Comparison of ENCODE assay signal across 21 cellular contexts in the genomic region with DNA sequence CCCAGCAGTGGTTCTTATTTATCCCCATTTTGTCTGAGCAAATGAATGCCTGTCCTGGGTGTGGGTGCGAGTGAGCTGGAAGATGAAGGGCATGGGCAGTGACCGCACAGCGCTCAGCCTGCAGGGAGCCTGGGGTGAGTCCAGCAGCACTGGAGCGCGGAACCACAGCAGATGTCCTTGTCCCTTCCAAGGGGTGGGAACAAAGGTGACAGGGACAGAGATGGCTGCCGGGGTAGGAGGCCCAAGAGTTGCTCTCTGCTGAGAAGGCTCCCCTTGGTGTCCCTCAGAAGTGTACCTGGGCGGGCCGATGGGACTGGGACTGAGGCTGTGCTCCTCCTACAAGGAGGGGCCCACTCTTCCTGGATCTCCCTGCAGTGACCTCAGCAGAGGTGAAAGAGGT. TPM values are rescaled to one million over a fixed set of nuclear protein-coding genes. Genes with fewer than 3 reads are reported as not detected.
DNase-seq lines count a peak whose midpoint lies in the region; ATAC-seq, FAIRE-seq and TF ChIP-seq lines count a peak whose summit lies in the region.
"Had no signal": no experiment of that assay in that cellular context is flagged by ENCODE, and none has a peak within 500 bp of the region (broad histone marks: within the 10 kb centered on the region; RNA-seq: fewer than 3 reads in every experiment).

No MANE protein-coding gene starts in this region.

- intact Hi-C loops in ovary (cut with DNase I), result loop anchor here in 2 of 4 donors (10.0 kb wide), 2 partner anchors 265 to 275 kb away; partner anchors contain the start of gene RHOT2 (in 1 of the 2)

- H2AFZ ChIP-seq in mesenchymal stem cell (ENCODE audit: low read depth, low read length), result no peak overlapping the region

- H3K4ac ChIP-seq in mesenchymal stem cell (ENCODE audit: low read depth in 1 of 2, low read length in 2 of 2), result no peak overlapping the region

- H3K27me3 ChIP-seq in mesenchymal stem cell (ENCODE audit: control insufficient read depth in 1 of 2, insufficient read depth in 1 of 2, low read length in 2 of 2) (no peaks in the 10 kb centered on the region), ovary (no peaks in the 10 kb centered on the region), upper lobe of left lung (no peaks in the 10 kb centered on the region)
- H3K27me3 ChIP-seq: transverse colon had no signal

- peak overlapping the region; percentile 51 for H3K27ac ChIP-seq in C4-2B
- no peak overlapping the region for H3K27ac ChIP-seq in mesenchymal stem cell (ENCODE audit: low read length, poor library complexity, severe bottlenecking)
- no peak overlapping the region for H3K27ac ChIP-seq in ovary
- H3K27ac ChIP-seq in upper lobe of left lung, result no peak overlapping the region
- H3K27ac ChIP-seq: A549, coronary artery had no signal

- H2AK5ac ChIP-seq in mesenchymal stem cell (ENCODE audit: low read length, severe bottlenecking), result no peak overlapping the region

- peak overlapping the region; percentile 93 for H2BK15ac ChIP-seq in mesenchymal stem cell (ENCODE audit: low read depth, poor library complexity, severe bottlenecking)

- H2BK120ac ChIP-seq in mesenchymal stem cell (ENCODE audit: low read depth, low read length), result no peak overlapping the region

- no peaks in the 10 kb centered on the region for H3K79me1 ChIP-seq in mesenchymal stem cell (replicated peaks; ENCODE audit: low read length, poor library complexity, severe bottlenecking)

- H3K4me3 ChIP-seq in mesenchymal stem cell (ENCODE audit: insufficient read depth in 1 of 2, low read depth in 1 of 2, low read length in 2 of 2), result no peak overlapping the region
- H3K4me3 ChIP-seq in ovary, result no peak overlapping the region
- H3K4me3 ChIP-seq in upper lobe of left lung, result no peak overlapping the region
- H3K4me3 ChIP-seq: A549, coronary artery, transverse colon had no signal

- H3K9me3 ChIP-seq in mesenchymal stem cell (ENCODE audit: control insufficient read depth, low read length) (no peaks in the 10 kb centered on the region), ovary (no peaks in the 10 kb centered on the region), upper lobe of left lung (peaks cover 0 to 3% (median 0%) of the 10 kb centered on the region in 4 donors)
- H3K9me3 ChIP-seq: transverse colon had no signal

- ATAC-seq in upper lobe of left lung (ENCODE audit: low FRiP score in 2 of 2) (no peak), left lobe of liver (no peak)
- ATAC-seq: A549; stimulated activated naive CD8-positive, alpha-beta T cell treated with anti-CD3 and anti-CD28 coated beads, Interleukin-15, amount 100 ng/mL, for 72 hours had no signal

- TF ChIP-seq EP300 in ovary (IDR thresholded peaks at IDR 0.05) (no peak), upper lobe of left lung (IDR thresholded peaks at IDR 0.05) (no peak)

- no peak overlapping the region for H3K4me2 ChIP-seq in mesenchymal stem cell (ENCODE audit: low read length, poor library complexity, severe bottlenecking)
- H3K4me2 ChIP-seq: A549 had no signal

- no peak overlapping the region for H3K23ac ChIP-seq in mesenchymal stem cell (ENCODE audit: low read length in 2 of 2)

- peak overlapping the region; percentile 76 for H4K8ac ChIP-seq in mesenchymal stem cell (ENCODE audit: low read length)

- peak overlapping the region; percentile 92 for H4K91ac ChIP-seq in mesenchymal stem cell (ENCODE audit: low read length)

- TF ChIP-seq POLR2A in ovary (IDR thresholded peaks at IDR 0.05), result no peak
- TF ChIP-seq POLR2A in upper lobe of left lung (IDR thresholded peaks at IDR 0.05), result no peak

- peak overlapping the region; percentile 27 to 92 for H2BK12ac ChIP-seq in mesenchymal stem cell (ENCODE audit: low read length in 2 of 2)

- H3K4me1 ChIP-seq in mesenchymal stem cell (ENCODE audit: control insufficient read depth, insufficient read depth, low read depth, low read length) (peaks cover under 1% of the 10 kb centered on the region), ovary (ENCODE audit: insufficient read depth) (no peaks in the 10 kb centered on the region), upper lobe of left lung (peaks cover 0 to 3% (median under 1%) of the 10 kb centered on the region in 4 donors)
- H3K4me1 ChIP-seq: A549 had no signal

- H3K18ac ChIP-seq in mesenchymal stem cell (ENCODE audit: low read depth in 1 of 2, low read length in 2 of 2), result peak overlapping the region; percentile 54 to 86

- H3K36me3 ChIP-seq in mesenchymal stem cell (ENCODE audit: control insufficient read depth in 1 of 2, insufficient read depth in 2 of 2, low read depth in 1 of 2, low read length in 2 of 2), result no peaks in the 10 kb centered on the region
- no peaks in the 10 kb centered on the region for H3K36me3 ChIP-seq in ovary
- no peaks in the 10 kb centered on the region for H3K36me3 ChIP-seq in upper lobe of left lung
- H3K36me3 ChIP-seq: transverse colon had no signal

- 95% methylated on average over 8 of the region's 8 CpGs for WGBS in mesenchymal stem cell
- 82 to 95% (median 90%) methylated on average over 8 of the region's 8 CpGs for WGBS in ovary, 3 donors
- 92 to 100% methylated on average over 7 to 8 of the region's 8 CpGs for WGBS in upper lobe of left lung, 2 donors

- no peak overlapping the region for H3K9ac ChIP-seq in mesenchymal stem cell (ENCODE audit: low read length)

- TF ChIP-seq CTCF in C4-2B (conservative IDR thresholded peaks at IDR 0.05), result no peak
- TF ChIP-seq CTCF in ovary (IDR thresholded peaks at IDR 0.05), result no peak
- TF ChIP-seq CTCF in upper lobe of left lung (IDR thresholded peaks at IDR 0.05), result no peak

- no peak for FAIRE-seq in RCC 7860 (lab: Jason Lieb, UNC)
- FAIRE-seq: A549 had no signal

- DNase-seq in RCC 7860 (ENCODE audit: low spot score) (peak; percentile 25), mesenchymal stem cell (no peak), ovary (no peak), upper lobe of left lung (no peak), left lobe of liver (ENCODE audit: low spot score) (no peak)
- DNase-seq: activated CD8-positive, alpha-beta memory T cell treated with anti-CD3 and anti-CD28 coated beads for 24 hours; activated naive CD4-positive, alpha-beta T cell treated with Interleukin-2 at 50 U/mL for 16 hours; activated T-cell treated with anti-CD3 and anti-CD28 coated beads, Interleukin-2, amount 50 U/mL, for 24 hours; DMS79; islet precursor cell; MV-4-11; NCI-H187; NCI-H774; SHP77 treated with DMSO at 0.1 percent for 48 hours; stimulated activated CD4-positive, alpha-beta T cell treated with anti-CD3 and anti-CD28 coated beads, Interleukin-12 subunit alpha, Interleukin-12 subunit beta, amount 100 ng/mL, for 4 hours; stimulated activated CD4-positive, alpha-beta T cell treated with anti-CD3 and anti-CD28 coated beads, Interleukin-4, amount 100 ng/mL, for 4 hours; stimulated activated naive CD8-positive, alpha-beta T cell treated with anti-CD3 and anti-CD28 coated beads, Interleukin-15, amount 100 ng/mL, for 72 hours; transverse colon had no signal

- H3K14ac ChIP-seq in mesenchymal stem cell (ENCODE audit: low read length in 2 of 2), result peak overlapping the region in 1 of 2 experiments; percentile 6

- no peak overlapping the region for H2BK5ac ChIP-seq in mesenchymal stem cell (ENCODE audit: low read depth, low read length, poor library complexity, severe bottlenecking)

RNA-seq across cellular contexts. Expression of gene PGAP6, which starts 7.5 kb away (rescaled TPM):
- polyA plus RNA-seq in mesenchymal stem cell (2013, experiment 1 of 2), result 84.3 TPM
- polyA plus RNA-seq in mesenchymal stem cell (2013, experiment 2 of 2), result 88.5 TPM
- total RNA-seq in ovary (10 to 100 TPM; 13.0 to 39.8 (median 23.2) TPM), upper lobe of left lung (100 to 1,000 TPM in 3 of 6 donors, 10 to 100 TPM in 3; 27.9 to 150 (median 96.4) TPM), left lobe of liver (32.6 TPM)
- 10 to 100 TPM; 13.9 to 17.9 TPM for polyA plus RNA-seq in ovary

RNA-seq across cellular contexts. Expression of gene NME4, which starts 7.7 kb away (rescaled TPM):
- 411 TPM for polyA plus RNA-seq in mesenchymal stem cell (2013, experiment 1 of 2)
- polyA plus RNA-seq in mesenchymal stem cell (2013, experiment 2 of 2), result 395 TPM
- 100 to 1,000 TPM in 3 of 7 donors, 10 to 100 TPM in 4; 48.8 to 133 (median 93.4) TPM for total RNA-seq in ovary
- 100 to 1,000 TPM in 1 of 2 donors, 10 to 100 TPM in 1; 72.9 to 117 TPM for polyA plus RNA-seq in ovary
- total RNA-seq in upper lobe of left lung, result 10 to 100 TPM; 22.1 to 57.6 (median 41.8) TPM
- total RNA-seq in left lobe of liver, result 64.9 TPM

RNA-seq across cellular contexts. Expression of gene DECR2, which starts 12.4 kb away (rescaled TPM):
- polyA plus RNA-seq in mesenchymal stem cell (2013, experiment 1 of 2), result 21.5 TPM
- polyA plus RNA-seq in mesenchymal stem cell (2013, experiment 2 of 2), result 21.2 TPM
- total RNA-seq in ovary (10 to 100 TPM; 10.2 to 23.7 (median 15.1) TPM), upper lobe of left lung (10 to 100 TPM in 5 of 6 donors, 1 to 10 TPM in 1; 8.6 to 22.4 (median 14.6) TPM), left lobe of liver (109 TPM)
- 10 to 100 TPM in 1 of 2 donors, 1 to 10 TPM in 1; 2.1 to 13.0 TPM for polyA plus RNA-seq in ovary

RNA-seq across cellular contexts. Expression of gene MRPL28, which starts 19.0 kb away (rescaled TPM):
- 82.6 TPM for polyA plus RNA-seq in mesenchymal stem cell (2013, experiment 1 of 2)
- polyA plus RNA-seq in mesenchymal stem cell (2013, experiment 2 of 2), result 81.5 TPM
- total RNA-seq in ovary (10 to 100 TPM; 38.9 to 57.7 (median 40.9) TPM), upper lobe of left lung (10 to 100 TPM; 48.8 to 83.9 (median 58.4) TPM), left lobe of liver (36.1 TPM)
- 10 to 100 TPM; 28.4 to 53.0 TPM for polyA plus RNA-seq in ovary

RNA-seq across cellular contexts. Expression of gene RAB11FIP3, which starts 36.1 kb away (rescaled TPM):
- 15.0 TPM for polyA plus RNA-seq in mesenchymal stem cell (2013, experiment 1 of 2)
- 14.4 TPM for polyA plus RNA-seq in mesenchymal stem cell (2013, experiment 2 of 2)
- total RNA-seq in ovary, result 10 to 100 TPM; 35.9 to 58.1 (median 38.1) TPM
- polyA plus RNA-seq in ovary, result 10 to 100 TPM; 18.0 to 40.1 TPM
- total RNA-seq in upper lobe of left lung, result 10 to 100 TPM; 38.9 to 95.3 (median 43.8) TPM
- total RNA-seq in left lobe of liver, result 24.1 TPM
